Comparison of ENCODE assay signal across 9 cellular contexts in the genomic region with DNA sequence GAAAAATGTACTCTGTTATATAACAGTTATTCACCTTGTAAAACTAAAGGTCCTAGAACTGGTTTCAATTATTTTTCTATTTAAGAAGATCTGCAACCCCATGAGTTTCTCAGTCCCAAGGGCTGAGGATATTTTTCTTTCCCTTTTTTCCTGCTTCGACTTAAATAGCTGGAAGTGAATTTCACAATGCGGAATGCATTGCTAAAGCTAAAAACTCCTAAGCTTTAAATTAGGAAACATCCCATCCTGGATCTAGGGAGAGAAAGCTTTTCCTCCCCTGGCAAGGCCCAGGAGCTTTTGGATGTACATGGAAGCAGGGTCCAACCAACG. TPM values are rescaled to one million over a fixed set of nuclear protein-coding genes. Genes with fewer than 3 reads are reported as not detected.
DNase-seq lines count a peak whose midpoint lies in the region; ATAC-seq and TF ChIP-seq lines count a peak whose summit lies in the region.
"Had no signal": no experiment of that assay in that cellular context is flagged by ENCODE, and none has a peak within 500 bp of the region (broad histone marks: within the 10 kb centered on the region; RNA-seq: fewer than 3 reads in every experiment).

No MANE protein-coding gene starts in this region.

- intact Hi-C loops in OCI-LY7 (cut with micrococcal nuclease; ENCODE audit: unreplicated experiment), result no loop called here

- DNase-seq in SJSA1 (ENCODE audit: low read depth in 1 of 2, low spot score in 2 of 2) (no peak), fibroblast of mammary gland (ENCODE audit: low read depth) (peak; percentile 43), osteoblast (ENCODE audit: insufficient read length, low spot score, missing footprints) (no peak), NCI-H2227 (lab: John Stamatoyannopoulos, UW; ENCODE audit: unreplicated experiment) (no peak), OCI-LY7 (ENCODE audit: low spot score) (no peak), cortex of kidney (lab: John Stamatoyannopoulos, UW) (no peak)

- CTCF ChIA-PET in OCI-LY7 (lab: Charles Lee; ENCODE audit: unreplicated experiment), result no interaction called here

- peaks cover 0 to 16% (median 0%) of the 10 kb centered on the region in 11 experiments; a peak in 3 of 22 replicates for H3K36me3 ChIP-seq in BLaER1 treated with 17β-estradiol and CSF1 and Interleukin-3, amounts not matched to agents 10 nM and 100 nM
- H3K36me3 ChIP-seq in SJSA1, result peaks cover 4% of the 10 kb centered on the region; the same call in 1 of the 2 replicates
- no peaks in the 10 kb centered on the region for H3K36me3 ChIP-seq in osteoblast (ENCODE audit: insufficient read depth, low read length)
- no peaks in the 10 kb centered on the region for H3K36me3 ChIP-seq in OCI-LY7 (ENCODE audit: insufficient read depth, low read length)

- POLR2A ChIA-PET in OCI-LY7 (lab: Charles Lee), result no interaction called here

- no peak for ATAC-seq in HG03521 (IDR thresholded peaks at IDR 0.05; ENCODE audit: unreplicated experiment)
- ATAC-seq: K562 had no signal

- peaks cover 7 to 61% (median 22%) of the 10 kb centered on the region in 11 experiments; a peak in 21 of 22 replicates for H3K27me3 ChIP-seq in BLaER1 treated with 17β-estradiol and CSF1 and Interleukin-3, amounts not matched to agents 10 nM and 100 nM
- H3K27me3 ChIP-seq in SJSA1 (replicated peaks) (no peaks in the 10 kb centered on the region), osteoblast (ENCODE audit: insufficient read depth, low read length) (no peaks in the 10 kb centered on the region)

- H2AFZ ChIP-seq in osteoblast (ENCODE audit: low read length) (peak overlapping the region; percentile 83), OCI-LY7 (ENCODE audit: low read length) (no peak overlapping the region)

- BruUV-seq in OCI-LY7 (replicated peaks; lab: Mats Ljungman, UMichigan), result no TSS peak

- peak overlapping the region in 10 of 11 experiments; percentile 73 to 99 (median 92); a peak in 21 of 22 replicates for H3K27ac ChIP-seq in BLaER1 treated with 17β-estradiol and CSF1 and Interleukin-3, amounts not matched to agents 10 nM and 100 nM
- H3K27ac ChIP-seq in SJSA1 (peak overlapping the region; percentile 87), osteoblast (ENCODE audit: low read depth, low read length) (peak overlapping the region; percentile 96), OCI-LY7 (ENCODE audit: low read depth, low read length, poor library complexity, severe bottlenecking) (no peak overlapping the region)

- TF ChIP-seq CTCF in fibroblast of mammary gland (conservative IDR thresholded peaks at IDR 0.05; ENCODE audit: control insufficient read depth, insufficient read depth, low read depth, low read length) (no peak), osteoblast (IDR thresholded peaks at IDR 0.05; ENCODE audit: extremely low read depth, low read depth, low read length) (no peak), OCI-LY7 (conservative IDR thresholded peaks at IDR 0.05; ENCODE audit: low read length) (no peak)

- peaks cover 0 to 12% (median 0%) of the 10 kb centered on the region in 11 experiments; a peak in 4 of 22 replicates for H4K20me1 ChIP-seq in BLaER1 treated with 17β-estradiol and CSF1 and Interleukin-3, amounts not matched to agents 10 nM and 100 nM
- H4K20me1 ChIP-seq in osteoblast (ENCODE audit: insufficient read depth, low read length) (no peaks in the 10 kb centered on the region), OCI-LY7 (ENCODE audit: insufficient read depth, low read length) (no peaks in the 10 kb centered on the region)

- H3K9ac ChIP-seq in BLaER1 treated with 17β-estradiol and CSF1 and Interleukin-3, amounts not matched to agents 10 nM and 100 nM, result peak overlapping the region; percentile 75 to 99 (median 91)

- H3K9me3 ChIP-seq in BLaER1 treated with 17β-estradiol and CSF1 and Interleukin-3, amounts not matched to agents 10 nM and 100 nM (replicated peaks in 1 of 11), result peaks cover 0 to 7% (median 0%) of the 10 kb centered on the region in 11 experiments; a peak in 6 of 22 replicates
- no peaks in the 10 kb centered on the region for H3K9me3 ChIP-seq in SJSA1 (replicated peaks)
- H3K9me3 ChIP-seq in osteoblast (ENCODE audit: low read depth, low read length), result no peaks in the 10 kb centered on the region
- no peaks in the 10 kb centered on the region for H3K9me3 ChIP-seq in OCI-LY7 (ENCODE audit: low read length)

- H3K9me2 ChIP-seq in OCI-LY7 (ENCODE audit: insufficient read depth, low read length), result no peaks in the 10 kb centered on the region

- peak overlapping the region; percentile 61 to 90 (median 79) for H3K4me3 ChIP-seq in BLaER1 treated with 17β-estradiol and CSF1 and Interleukin-3, amounts not matched to agents 10 nM and 100 nM
- H3K4me3 ChIP-seq in SJSA1 (peak overlapping the region; percentile 71), fibroblast of mammary gland (ENCODE audit: control insufficient read depth, low read depth, low read length) (peak overlapping the region; percentile 96), osteoblast (ENCODE audit: insufficient read depth, low read length) (peak overlapping the region; percentile 86), OCI-LY7 (ENCODE audit: low read depth, low read length, poor library complexity, severe bottlenecking) (no peak overlapping the region)
- H3K4me3 ChIP-seq: K562 had no signal

- H3K79me2 ChIP-seq in osteoblast (ENCODE audit: insufficient read depth, low read length) (peaks cover 51% of the 10 kb centered on the region), OCI-LY7 (ENCODE audit: insufficient read depth, low read depth, low read length) (no peaks in the 10 kb centered on the region)

- peak overlapping the region; percentile 75 to 97 (median 91) for H3K4me2 ChIP-seq in BLaER1 treated with 17β-estradiol and CSF1 and Interleukin-3, amounts not matched to agents 10 nM and 100 nM
- H3K4me2 ChIP-seq in osteoblast (ENCODE audit: insufficient read depth, low read length), result peak overlapping the region; percentile 90
- H3K4me2 ChIP-seq in OCI-LY7 (ENCODE audit: low read length), result no peak overlapping the region

- peaks cover 24 to 68% (median 49%) of the 10 kb centered on the region in 10 experiments for H3K4me1 ChIP-seq in BLaER1 treated with 17β-estradiol and CSF1 and Interleukin-3, amounts not matched to agents 10 nM and 100 nM
- H3K4me1 ChIP-seq in SJSA1 (replicated peaks), result peaks cover 30% of the 10 kb centered on the region
- H3K4me1 ChIP-seq in osteoblast (ENCODE audit: insufficient read depth, low read length), result peaks cover 34% of the 10 kb centered on the region
- no peaks in the 10 kb centered on the region for H3K4me1 ChIP-seq in OCI-LY7 (ENCODE audit: insufficient read depth, low read length, poor library complexity, severe bottlenecking)

RNA-seq across cellular contexts. Expression of a gene that starts 1.4 kb away (rescaled TPM):
- 0.68 TPM in 1 of 2 replicates, not detected in the other for total RNA-seq in SJSA1 (2014; rRNA removed; shearing (Covaris generic))
- 7.6 and 10.0 TPM in 2 replicates for total RNA-seq in osteoblast
- not detected in 2 replicates for total RNA-seq in OCI-LY7 (2014; rRNA removed; shearing (Covaris generic))
- total RNA-seq in OCI-LY7 (2022), result not detected in 2 replicates
- total RNA-seq: K562 had no signal
